27 cellular contexts compared by ENCODE assay signal in genomic region chr9:37969558-37970300, GRCh38.
A peak's percentile ranks its signal among the peaks of the same experiment; 100 is the strongest.
DNase-seq lines count a peak whose midpoint lies in the region; ATAC-seq and TF ChIP-seq lines count a peak whose summit lies in the region.
"Had no signal": no experiment of that assay in that cellular context is flagged by ENCODE, and none has a peak within 500 bp of the region (broad histone marks: within the 10 kb centered on the region; RNA-seq: fewer than 3 reads in every experiment).

No MANE protein-coding gene starts in this region.

- peak overlapping the region; percentile 26 for H3K27ac Mint-ChIP-seq in dendritic cell treated with granulocyte-macrophage colony-stimulating factor and Interleukin-4, amounts not matched to agents 40 ng/mL and 50 ng/mL, for 4 days
- H3K27ac Mint-ChIP-seq: activated naive CD8-positive, alpha-beta T cell; CD8-positive, alpha-beta memory T cell; memory B cell; naive thymus-derived CD4-positive, alpha-beta T cell had no signal

- H3K4me1 ChIP-seq in Karpas-422 (ENCODE audit: low read length) = peaks cover 47% of the 10 kb centered on the region
- peaks cover 64% of the 10 kb centered on the region for H3K4me1 ChIP-seq in mucosa of stomach (ENCODE audit: control insufficient read depth, insufficient read depth, low read length)
- H3K4me1 ChIP-seq in transverse colon = peaks cover 13 to 54% (median 49%) of the 10 kb centered on the region in 4 donors
- peaks cover 15% of the 10 kb centered on the region for H3K4me1 ChIP-seq in SJCRH30
- H3K4me1 ChIP-seq: parathyroid adenoma, thyroid gland had no signal

- no peak for TF ChIP-seq EP300 in transverse colon (IDR thresholded peaks at IDR 0.05; ENCODE audit: low read depth)

- H3K27me3 ChIP-seq in Karpas-422 (ENCODE audit: low read length) (no peaks in the 10 kb centered on the region), mucosa of stomach (ENCODE audit: control insufficient read depth, insufficient read depth, low read length) (no peaks in the 10 kb centered on the region), transverse colon (no peaks in the 10 kb centered on the region), SJCRH30 (no peaks in the 10 kb centered on the region)
- H3K27me3 ChIP-seq: ascending aorta, heart right ventricle, thyroid gland had no signal

- peaks cover 56% of the 10 kb centered on the region for H3K4me1 Mint-ChIP-seq in dendritic cell treated with granulocyte-macrophage colony-stimulating factor and Interleukin-4, amounts not matched to agents 40 ng/mL and 50 ng/mL, for 4 days (ENCODE audit: low read depth)
- H3K4me1 Mint-ChIP-seq: memory B cell had no signal

- H3K9me3 ChIP-seq in Karpas-422 (ENCODE audit: low read length) (no peaks in the 10 kb centered on the region), mucosa of stomach (ENCODE audit: control insufficient read depth, low read length) (no peaks in the 10 kb centered on the region), transverse colon (no peaks in the 10 kb centered on the region), SJCRH30 (replicated peaks) (no peaks in the 10 kb centered on the region)
- H3K9me3 ChIP-seq: ascending aorta, heart right ventricle, thyroid gland had no signal

- no peak overlapping the region for H2AFZ ChIP-seq in Karpas-422 (ENCODE audit: low read length)
- H2AFZ ChIP-seq: GM23248, parathyroid adenoma had no signal

- peaks cover 39% of the 10 kb centered on the region for H3K36me3 Mint-ChIP-seq in dendritic cell treated with granulocyte-macrophage colony-stimulating factor and Interleukin-4, amounts not matched to agents 40 ng/mL and 50 ng/mL, for 4 days (ENCODE audit: low read depth)
- H3K36me3 Mint-ChIP-seq: activated naive CD8-positive, alpha-beta T cell; CD8-positive, alpha-beta memory T cell; memory B cell; naive thymus-derived CD4-positive, alpha-beta T cell had no signal

- H3K36me3 ChIP-seq in Karpas-422 (ENCODE audit: insufficient read depth, low read length) (no peaks in the 10 kb centered on the region), mucosa of stomach (ENCODE audit: control insufficient read depth, insufficient read depth, low read length) (peaks cover 3% of the 10 kb centered on the region), transverse colon (no peaks in the 10 kb centered on the region), SJCRH30 (peaks cover 22% of the 10 kb centered on the region)

- 73% methylated on average over 11 of the region's 11 CpGs; no CpG with 5 or more reads in 1 of the 2 donors for WGBS in transverse colon (ENCODE audit: low coverage in 1 of 2), 2 donors

- DNase-seq in Karpas-422 (no peak), transverse colon (no peak), SJCRH30 (no peak), 8988T (no peak)
- DNase-seq: CD8-positive, alpha-beta memory T cell; cerebellar nuclear complex; DMS153; effector memory CD4-positive, alpha-beta T cell; naive thymus-derived CD4-positive, alpha-beta T cell; NCI-H1092 treated with DMSO at 0.1 percent for 48 hours; NCI-H1930; NCI-H748 treated with DMSO at 0.1 percent for 48 hours; RPMI8226; stimulated activated CD4-positive, alpha-beta T cell treated with anti-CD3 and anti-CD28 coated beads, Interleukin-15, amount 100 ng/mL, for 24 hours; stimulated activated naive CD8-positive, alpha-beta T cell treated with anti-CD3 and anti-CD28 coated beads, Interleukin-15, Interleukin-2, amounts not matched to agents 100 U/mL and 50 U/mL, for 24 hours; T-helper 9 cell; thyroid gland had no signal

- H3K4me3 ChIP-seq in Karpas-422 (ENCODE audit: low read length) (no peak overlapping the region), mucosa of stomach (ENCODE audit: low read length) (no peak overlapping the region), transverse colon (no peak overlapping the region), SJCRH30 (no peak overlapping the region)
- H3K4me3 ChIP-seq: ascending aorta, GM23248, heart right ventricle, thyroid gland had no signal

- ATAC-seq in HG03439 (IDR thresholded peaks at IDR 0.05; ENCODE audit: unreplicated experiment) = no peak
- ATAC-seq: naive thymus-derived CD4-positive, alpha-beta T cell; sciatic nerve; stimulated activated naive CD8-positive, alpha-beta T cell treated with anti-CD3 and anti-CD28 coated beads, Interleukin-15, Interleukin-2, amounts not matched to agents 100 U/mL and 50 U/mL, for 24 hours had no signal

- H3K4me2 ChIP-seq in Karpas-422 (ENCODE audit: low read depth, low read length, poor library complexity, severe bottlenecking) = no peak overlapping the region

- no peaks in the 10 kb centered on the region; the same call in 1 of the 2 replicates for H4K20me1 ChIP-seq in Karpas-422 (ENCODE audit: insufficient read depth, low read depth, low read length)

- H3K27ac ChIP-seq in Karpas-422 (ENCODE audit: low read length) (peak overlapping the region; percentile 34), transverse colon (peak overlapping the region; percentile 66 to 88 (median 74)), SJCRH30 (no peak overlapping the region)
- H3K27ac ChIP-seq: parathyroid adenoma, thyroid gland had no signal

- H3K27me3 Mint-ChIP-seq in dendritic cell treated with granulocyte-macrophage colony-stimulating factor and Interleukin-4, amounts not matched to agents 40 ng/mL and 50 ng/mL, for 4 days = no peaks in the 10 kb centered on the region
- H3K27me3 Mint-ChIP-seq: activated naive CD8-positive, alpha-beta T cell; memory B cell had no signal

- TF ChIP-seq POLR2A in transverse colon (IDR thresholded peaks at IDR 0.05) = no peak

- H3K9ac ChIP-seq in Karpas-422 (ENCODE audit: low read length) (peak overlapping the region; percentile 3; the same call in 1 of the 2 replicates), mucosa of stomach (ENCODE audit: low read length) (peak overlapping the region; percentile 17)
- H3K9ac ChIP-seq: parathyroid adenoma had no signal

- TF ChIP-seq CTCF in transverse colon (IDR thresholded peaks at IDR 0.05) = no peak

- H3K9me3 Mint-ChIP-seq in dendritic cell treated with granulocyte-macrophage colony-stimulating factor and Interleukin-4, amounts not matched to agents 40 ng/mL and 50 ng/mL, for 4 days = no peaks in the 10 kb centered on the region
- H3K9me3 Mint-ChIP-seq: CD8-positive, alpha-beta memory T cell; memory B cell; naive thymus-derived CD4-positive, alpha-beta T cell had no signal

- H3K4me3 Mint-ChIP-seq in dendritic cell treated with granulocyte-macrophage colony-stimulating factor and Interleukin-4, amounts not matched to agents 40 ng/mL and 50 ng/mL, for 4 days = no peak overlapping the region
- H3K4me3 Mint-ChIP-seq: activated naive CD8-positive, alpha-beta T cell; CD8-positive, alpha-beta memory T cell; memory B cell; naive thymus-derived CD4-positive, alpha-beta T cell had no signal

- H3K79me2 ChIP-seq in Karpas-422 (ENCODE audit: low read length) = peaks cover 16% of the 10 kb centered on the region

- no peaks in the 10 kb centered on the region for H3K9me2 ChIP-seq in Karpas-422 (replicated peaks; ENCODE audit: insufficient read depth, low read length)

- in situ Hi-C loops in transverse colon (cut with MboI; ENCODE audit: low pct_ligation_motif_present in 1 of 4, low pct_unique_long_range_greater_than_20kb in 1 of 4, low sequenced_read_pairs in 3 of 4) = loop anchor here in 1 of 4 donors (10.0 kb wide), 1 partner anchor 55 kb away; no protein-coding TSS in a partner anchor

- intact Hi-C loops in dendritic cell treated with granulocyte-macrophage colony-stimulating factor and Interleukin-4, amounts not matched to agents 40 ng/mL and 50 ng/mL, for 4 days (cut with micrococcal nuclease) = no loop called here
- intact Hi-C loops in transverse colon (cut with DNase I; ENCODE audit: low total_unique reads) = loop anchor here (10.0 kb wide), 1 partner anchor 55 kb away; no protein-coding TSS in a partner anchor
